In the genomic region with DNA sequence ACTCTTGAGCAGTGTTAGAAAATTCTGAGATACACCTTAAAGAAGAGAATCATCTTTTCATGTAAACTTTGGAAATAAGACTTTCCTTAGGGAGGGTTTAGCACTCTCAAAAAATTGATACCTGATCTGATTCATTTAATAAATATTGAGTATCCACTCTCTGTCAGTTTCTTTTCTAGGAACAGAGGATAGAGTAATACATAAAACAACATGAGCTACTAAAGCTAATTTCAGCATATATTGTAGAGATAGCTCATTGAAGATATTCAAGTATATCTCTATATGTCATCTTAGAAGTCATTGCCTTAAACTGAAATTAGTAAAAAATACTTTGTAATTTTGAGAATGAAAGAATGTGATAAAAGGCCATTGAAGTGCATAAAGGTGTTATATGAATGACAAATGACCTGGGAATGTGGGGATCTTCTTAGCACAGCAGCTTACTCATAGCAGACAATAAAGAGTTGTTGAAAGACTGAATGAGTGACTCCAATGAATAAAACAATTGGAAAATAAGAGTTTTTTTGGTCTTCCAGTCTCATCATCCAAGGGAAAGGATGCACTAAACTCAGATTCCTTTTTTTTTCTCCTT, we compare ENCODE assay signal across 1 cellular context.
TF ChIP-seq lines count a peak whose summit lies in the region.

No MANE protein-coding gene starts in this region.

TF ChIP-seq in GM23338, 12 proteins besides CTCF, POLR2A, EP300 and RAD21 (continued from another document):
- TF ChIP-seq, protein P1, sequence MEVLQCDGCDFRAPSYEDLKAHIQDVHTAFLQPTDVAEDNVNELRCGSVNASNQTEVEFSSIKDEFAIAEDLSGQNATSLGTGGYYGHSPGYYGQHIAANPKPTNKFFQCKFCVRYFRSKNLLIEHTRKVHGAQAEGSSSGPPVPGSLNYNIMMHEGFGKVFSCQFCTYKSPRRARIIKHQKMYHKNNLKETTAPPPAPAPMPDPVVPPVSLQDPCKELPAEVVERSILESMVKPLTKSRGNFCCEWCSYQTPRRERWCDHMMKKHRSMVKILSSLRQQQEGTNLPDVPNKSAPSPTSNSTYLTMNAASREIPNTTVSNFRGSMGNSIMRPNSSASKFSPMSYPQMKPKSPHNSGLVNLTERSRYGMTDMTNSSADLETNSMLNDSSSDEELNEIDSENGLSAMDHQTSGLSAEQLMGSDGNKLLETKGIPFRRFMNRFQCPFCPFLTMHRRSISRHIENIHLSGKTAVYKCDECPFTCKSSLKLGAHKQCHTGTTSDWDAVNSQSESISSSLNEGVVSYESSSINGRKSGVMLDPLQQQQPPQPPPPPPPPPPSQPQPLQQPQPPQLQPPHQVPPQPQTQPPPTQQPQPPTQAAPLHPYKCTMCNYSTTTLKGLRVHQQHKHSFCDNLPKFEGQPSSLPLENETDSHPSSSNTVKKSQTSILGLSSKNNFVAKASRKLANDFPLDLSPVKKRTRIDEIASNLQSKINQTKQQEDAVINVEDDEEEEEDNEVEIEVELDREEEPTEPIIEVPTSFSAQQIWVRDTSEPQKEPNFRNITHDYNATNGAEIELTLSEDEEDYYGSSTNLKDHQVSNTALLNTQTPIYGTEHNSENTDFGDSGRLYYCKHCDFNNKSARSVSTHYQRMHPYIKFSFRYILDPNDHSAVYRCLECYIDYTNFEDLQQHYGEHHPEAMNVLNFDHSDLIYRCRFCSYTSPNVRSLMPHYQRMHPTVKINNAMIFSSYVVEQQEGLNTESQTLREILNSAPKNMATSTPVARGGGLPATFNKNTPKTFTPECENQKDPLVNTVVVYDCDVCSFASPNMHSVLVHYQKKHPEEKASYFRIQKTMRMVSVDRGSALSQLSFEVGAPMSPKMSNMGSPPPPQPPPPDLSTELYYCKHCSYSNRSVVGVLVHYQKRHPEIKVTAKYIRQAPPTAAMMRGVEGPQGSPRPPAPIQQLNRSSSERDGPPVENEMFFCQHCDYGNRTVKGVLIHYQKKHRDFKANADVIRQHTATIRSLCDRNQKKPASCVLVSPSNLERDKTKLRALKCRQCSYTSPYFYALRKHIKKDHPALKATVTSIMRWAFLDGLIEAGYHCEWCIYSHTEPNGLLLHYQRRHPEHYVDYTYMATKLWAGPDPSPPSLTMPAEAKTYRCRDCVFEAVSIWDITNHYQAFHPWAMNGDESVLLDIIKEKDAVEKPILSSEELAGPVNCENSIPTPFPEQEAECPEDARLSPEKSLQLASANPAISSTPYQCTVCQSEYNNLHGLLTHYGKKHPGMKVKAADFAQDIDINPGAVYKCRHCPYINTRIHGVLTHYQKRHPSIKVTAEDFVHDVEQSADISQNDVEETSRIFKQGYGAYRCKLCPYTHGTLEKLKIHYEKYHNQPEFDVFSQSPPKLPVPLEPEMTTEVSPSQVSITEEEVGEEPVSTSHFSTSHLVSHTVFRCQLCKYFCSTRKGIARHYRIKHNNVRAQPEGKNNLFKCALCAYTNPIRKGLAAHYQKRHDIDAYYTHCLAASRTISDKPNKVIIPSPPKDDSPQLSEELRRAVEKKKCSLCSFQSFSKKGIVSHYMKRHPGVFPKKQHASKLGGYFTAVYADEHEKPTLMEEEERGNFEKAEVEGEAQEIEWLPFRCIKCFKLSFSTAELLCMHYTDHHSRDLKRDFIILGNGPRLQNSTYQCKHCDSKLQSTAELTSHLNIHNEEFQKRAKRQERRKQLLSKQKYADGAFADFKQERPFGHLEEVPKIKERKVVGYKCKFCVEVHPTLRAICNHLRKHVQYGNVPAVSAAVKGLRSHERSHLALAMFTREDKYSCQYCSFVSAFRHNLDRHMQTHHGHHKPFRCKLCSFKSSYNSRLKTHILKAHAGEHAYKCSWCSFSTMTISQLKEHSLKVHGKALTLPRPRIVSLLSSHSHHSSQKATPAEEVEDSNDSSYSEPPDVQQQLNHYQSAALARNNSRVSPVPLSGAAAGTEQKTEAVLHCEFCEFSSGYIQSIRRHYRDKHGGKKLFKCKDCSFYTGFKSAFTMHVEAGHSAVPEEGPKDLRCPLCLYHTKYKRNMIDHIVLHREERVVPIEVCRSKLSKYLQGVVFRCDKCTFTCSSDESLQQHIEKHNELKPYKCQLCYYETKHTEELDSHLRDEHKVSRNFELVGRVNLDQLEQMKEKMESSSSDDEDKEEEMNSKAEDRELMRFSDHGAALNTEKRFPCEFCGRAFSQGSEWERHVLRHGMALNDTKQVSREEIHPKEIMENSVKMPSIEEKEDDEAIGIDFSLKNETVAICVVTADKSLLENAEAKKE (CRISPR knock-in tag; IDR thresholded peaks at IDR 0.05), result no peak
- no peak for TF ChIP-seq NANOG (IDR thresholded peaks at IDR 0.05; ENCODE audit: borderline replicate concordance)
- TF ChIP-seq, protein P2, sequence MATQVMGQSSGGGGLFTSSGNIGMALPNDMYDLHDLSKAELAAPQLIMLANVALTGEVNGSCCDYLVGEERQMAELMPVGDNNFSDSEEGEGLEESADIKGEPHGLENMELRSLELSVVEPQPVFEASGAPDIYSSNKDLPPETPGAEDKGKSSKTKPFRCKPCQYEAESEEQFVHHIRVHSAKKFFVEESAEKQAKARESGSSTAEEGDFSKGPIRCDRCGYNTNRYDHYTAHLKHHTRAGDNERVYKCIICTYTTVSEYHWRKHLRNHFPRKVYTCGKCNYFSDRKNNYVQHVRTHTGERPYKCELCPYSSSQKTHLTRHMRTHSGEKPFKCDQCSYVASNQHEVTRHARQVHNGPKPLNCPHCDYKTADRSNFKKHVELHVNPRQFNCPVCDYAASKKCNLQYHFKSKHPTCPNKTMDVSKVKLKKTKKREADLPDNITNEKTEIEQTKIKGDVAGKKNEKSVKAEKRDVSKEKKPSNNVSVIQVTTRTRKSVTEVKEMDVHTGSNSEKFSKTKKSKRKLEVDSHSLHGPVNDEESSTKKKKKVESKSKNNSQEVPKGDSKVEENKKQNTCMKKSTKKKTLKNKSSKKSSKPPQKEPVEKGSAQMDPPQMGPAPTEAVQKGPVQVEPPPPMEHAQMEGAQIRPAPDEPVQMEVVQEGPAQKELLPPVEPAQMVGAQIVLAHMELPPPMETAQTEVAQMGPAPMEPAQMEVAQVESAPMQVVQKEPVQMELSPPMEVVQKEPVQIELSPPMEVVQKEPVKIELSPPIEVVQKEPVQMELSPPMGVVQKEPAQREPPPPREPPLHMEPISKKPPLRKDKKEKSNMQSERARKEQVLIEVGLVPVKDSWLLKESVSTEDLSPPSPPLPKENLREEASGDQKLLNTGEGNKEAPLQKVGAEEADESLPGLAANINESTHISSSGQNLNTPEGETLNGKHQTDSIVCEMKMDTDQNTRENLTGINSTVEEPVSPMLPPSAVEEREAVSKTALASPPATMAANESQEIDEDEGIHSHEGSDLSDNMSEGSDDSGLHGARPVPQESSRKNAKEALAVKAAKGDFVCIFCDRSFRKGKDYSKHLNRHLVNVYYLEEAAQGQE (IDR thresholded peaks at IDR 0.05; ENCODE audit: unreplicated experiment), result no peak
TF ChIP-seq in GM23338: peak in this region for 0.
